In the genomic region with DNA sequence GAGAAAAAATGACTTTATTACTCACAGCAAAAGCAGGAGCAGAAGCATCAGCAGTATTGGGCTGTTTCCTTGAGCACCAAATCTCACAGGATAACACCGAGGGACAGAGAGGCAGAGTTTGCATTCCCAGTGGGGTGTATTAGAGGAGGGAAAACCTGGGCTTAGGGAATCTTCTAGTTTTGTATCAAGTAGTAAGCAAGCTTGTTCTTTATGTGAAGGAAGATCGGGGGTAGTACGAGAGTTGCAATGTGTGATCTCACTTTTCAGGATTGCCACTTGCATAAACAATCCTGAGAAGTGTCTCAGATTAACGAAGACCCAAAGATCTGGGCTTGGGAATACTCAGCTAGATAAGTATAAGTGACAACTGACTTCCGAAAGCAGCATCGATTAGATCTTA, we compare ENCODE assay signal across 15 cellular contexts.
"Had no signal": no experiment of that assay in that cellular context is flagged by ENCODE, and none has a peak within 500 bp of the region (broad histone marks: within the 10 kb centered on the region; RNA-seq: fewer than 3 reads in every experiment).

No MANE protein-coding gene starts in this region.

- H3K27me3 ChIP-seq: esophagus squamous epithelium, transverse colon had no signal

- H3K4me3 ChIP-seq: esophagus squamous epithelium, psoas muscle, transverse colon had no signal

- DNase-seq: activated CD4-positive, alpha-beta memory T cell treated with anti-CD3 and anti-CD28 coated beads, Interleukin-2, amount 10 ng/mL, durations not matched to agents 7 days and 5 days; activated CD4-positive, alpha-beta T cell treated with anti-CD3 and anti-CD28 coated beads for 1 hour; activated naive CD8-positive, alpha-beta T cell treated with anti-CD3 and anti-CD28 coated beads, Interleukin-2, amount 10 ng/mL, durations not matched to agents 7 days and 5 days; activated T-cell treated with anti-CD3 and anti-CD28 coated beads, Interleukin-2, amount 50 U/mL, for 72 hours; anterior cingulate cortex; esophagus squamous epithelium; foreskin fibroblast; kidney glomerular epithelial cell; naive thymus-derived CD4-positive, alpha-beta T cell; nucleus accumbens; psoas muscle; stimulated activated naive CD4-positive, alpha-beta T cell; substantia nigra; transverse colon had no signal

- H3K4me1 ChIP-seq: esophagus squamous epithelium, psoas muscle, transverse colon had no signal

- H3K9me3 ChIP-seq: psoas muscle, transverse colon had no signal

- H3K27ac ChIP-seq: esophagus squamous epithelium, psoas muscle, transverse colon had no signal

- H3K36me3 ChIP-seq: esophagus squamous epithelium, transverse colon had no signal

- ATAC-seq: activated T-cell treated with anti-CD3 and anti-CD28 coated beads, Interleukin-2, amount 50 U/mL, for 72 hours; naive thymus-derived CD4-positive, alpha-beta T cell; psoas muscle; sciatic nerve had no signal
